Comparison of ENCODE assay signal across 8 cellular contexts in genomic region chr15:63762833-63763232, GRCh38.
DNase-seq lines count a peak whose midpoint lies in the region; ATAC-seq, FAIRE-seq and TF ChIP-seq lines count a peak whose summit lies in the region.
"Not testable (repeated sequence)": the region's sequence is repeated elsewhere in the genome, so short reads cannot be mapped to it uniquely, and the experiment has no call there.

No MANE protein-coding gene starts in this region.

- H3K14ac ChIP-seq in neuronal stem cell (ENCODE audit: low read length) = not testable (repeated sequence)

- not testable (repeated sequence) for H3K9me3 ChIP-seq in CD4-positive, CD25-positive, alpha-beta regulatory T cell (ENCODE audit: control insufficient read depth in 2 of 2, low read length in 2 of 2); GM12878 (replicated peaks; ENCODE audit: control insufficient read depth, insufficient read depth, low read length); iPS-20b (ENCODE audit: insufficient read depth, low read depth, low read length); neuronal stem cell (replicated peaks in 1 of 2; ENCODE audit: control insufficient read depth in 2 of 2, insufficient read depth in 1 of 2, low read depth in 1 of 2, low read length in 2 of 2)

- not testable (repeated sequence) for H2BK5ac ChIP-seq in neuronal stem cell (ENCODE audit: low read length)

- H3K36me3 ChIP-seq in CD4-positive, CD25-positive, alpha-beta regulatory T cell (ENCODE audit: control insufficient read depth, insufficient read depth, low read length) = peaks cover 20% of the 10 kb centered on the region
- H3K36me3 ChIP-seq in GM12878 (ENCODE audit: control insufficient read depth in 2 of 2, insufficient read depth in 2 of 2, low read length in 1 of 2); iPS-20b (ENCODE audit: insufficient read depth, low read depth, low read length); neuronal stem cell (replicated peaks in 1 of 2; ENCODE audit: control insufficient read depth in 2 of 2, insufficient read depth in 2 of 2, low read length in 2 of 2): not testable (repeated sequence)

- H3K4ac ChIP-seq in neuronal stem cell (ENCODE audit: low read length) = not testable (repeated sequence)

- H3K36me3 Mint-ChIP-seq in CD4-positive, CD25-positive, alpha-beta regulatory T cell = peaks cover 19% of the 10 kb centered on the region
- H3K36me3 Mint-ChIP-seq in T-helper 2 cell treated with Interferon-gamma antibody and Interleukin-4, amounts not matched to agents 5 μg/mL and 100 μg/mL, for 36 hours (ENCODE audit: low read depth) = peaks cover 12% of the 10 kb centered on the region
- H3K36me3 Mint-ChIP-seq in activated T-cell treated with anti-CD3 and anti-CD28 coated beads, Interleukin-2, amount 50 U/mL, for 24 hours (ENCODE audit: low read depth) = peaks cover 34% of the 10 kb centered on the region
- peaks cover 42% of the 10 kb centered on the region for H3K36me3 Mint-ChIP-seq in effector memory CD8-positive, alpha-beta T cell (ENCODE audit: insufficient read depth)

- H3K79me2 ChIP-seq in GM12878 (ENCODE audit: control insufficient read depth, insufficient read depth, low read length) = peaks cover 28% of the 10 kb centered on the region

- not testable (repeated sequence) for BruUV-seq in GM12878 (replicated peaks; lab: Mats Ljungman, UMichigan)

- H3K4me1 Mint-ChIP-seq in CD4-positive, CD25-positive, alpha-beta regulatory T cell = peaks cover 27 to 58% (median 47%) of the 10 kb centered on the region in 4 donors
- peaks cover 34% of the 10 kb centered on the region for H3K4me1 Mint-ChIP-seq in T-helper 2 cell treated with Interferon-gamma antibody and Interleukin-4, amounts not matched to agents 5 μg/mL and 100 μg/mL, for 36 hours (ENCODE audit: low read depth)
- peaks cover 49% of the 10 kb centered on the region for H3K4me1 Mint-ChIP-seq in activated T-cell treated with anti-CD3 and anti-CD28 coated beads, Interleukin-2, amount 50 U/mL, for 24 hours (ENCODE audit: low read depth)
- peaks cover 27 to 46% of the 10 kb centered on the region in 2 donors for H3K4me1 Mint-ChIP-seq in effector memory CD8-positive, alpha-beta T cell (ENCODE audit: low read depth in 2 of 2)

- not testable (repeated sequence) for H2BK12ac ChIP-seq in neuronal stem cell (ENCODE audit: low read length)

- not testable (repeated sequence) for H3K9me3 Mint-ChIP-seq in CD4-positive, CD25-positive, alpha-beta regulatory T cell; T-helper 2 cell treated with Interferon-gamma antibody and Interleukin-4, amounts not matched to agents 5 μg/mL and 100 μg/mL, for 36 hours; activated T-cell treated with anti-CD3 and anti-CD28 coated beads, Interleukin-2, amount 50 U/mL, for 24 hours; effector memory CD8-positive, alpha-beta T cell

- not testable (repeated sequence) for H3K18ac ChIP-seq in neuronal stem cell (ENCODE audit: low read length)

- DNase-seq in CD4-positive, CD25-positive, alpha-beta regulatory T cell; HL-60 (ENCODE audit: low read depth in 1 of 2, low spot score in 1 of 2); T-helper 2 cell treated with Interferon-gamma antibody and Interleukin-4, amounts not matched to agents 5 μg/mL and 100 μg/mL, for 36 hours (ENCODE audit: low spot score); activated T-cell treated with anti-CD3 and anti-CD28 coated beads, Interleukin-2, amount 50 U/mL, for 24 hours; GM12878 (ENCODE audit: low read depth, low spot score); effector memory CD8-positive, alpha-beta T cell: not testable (repeated sequence)
- DNase-seq in neuronal stem cell (ENCODE audit: low spot score) = peak; percentile 36

- H4K20me1 ChIP-seq in GM12878 (ENCODE audit: control insufficient read depth, insufficient read depth) = not testable (repeated sequence)

- H2AK5ac ChIP-seq in neuronal stem cell (ENCODE audit: low read depth, low read length) = not testable (repeated sequence)

- H2BK15ac ChIP-seq in neuronal stem cell (ENCODE audit: low read length) = not testable (repeated sequence)

- not testable (repeated sequence) for TF ChIP-seq POLR2A in GM12878 (IDR thresholded peaks at IDR 0.05; ENCODE audit: low read depth, low read length)

- TF ChIP-seq EP300 in GM12878 (IDR thresholded peaks at IDR 0.05; ENCODE audit: borderline replicate concordance in 1 of 2, control insufficient read depth in 1 of 2, low read depth in 2 of 2, low read length in 2 of 2) = not testable (repeated sequence)

- H3K4me1 ChIP-seq in CD4-positive, CD25-positive, alpha-beta regulatory T cell (ENCODE audit: control insufficient read depth, insufficient read depth, low read length, poor library complexity, severe bottlenecking) = peaks cover 25% of the 10 kb centered on the region
- H3K4me1 ChIP-seq in GM12878 (ENCODE audit: control insufficient read depth, insufficient read depth, low read length) = peaks cover 10% of the 10 kb centered on the region; the same call in 1 of the 2 replicates
- peaks cover 48% of the 10 kb centered on the region for H3K4me1 ChIP-seq in iPS-20b (ENCODE audit: insufficient read depth, low read length)
- peaks cover 15 to 33% of the 10 kb centered on the region in 2 donors for H3K4me1 ChIP-seq in neuronal stem cell (ENCODE audit: control insufficient read depth in 2 of 2, insufficient read depth in 1 of 2, low read depth in 1 of 2, low read length in 2 of 2)

- not testable (repeated sequence) for H3K79me1 ChIP-seq in neuronal stem cell (ENCODE audit: low read depth, low read length)

- intact Hi-C loops in GM12878 (cut with micrococcal nuclease; ENCODE audit: unreplicated experiment) = not testable (repeated sequence)

- WGBS in GM12878 (ENCODE audit: insufficient coverage, insufficient replicate concordance, low lambda C conversion rate, missing lambda C conversion rate) = 93% methylated on average over 7 of the region's 7 CpGs
- WGBS in neuronal stem cell (ENCODE audit: extremely low coverage in 2 of 2, insufficient read length in 2 of 2, insufficient replicate concordance in 1 of 2), 2 donors = no CpG with 5 or more reads among the region's 7 CpGs

- TF ChIP-seq CTCF in HL-60 (IDR thresholded peaks at IDR 0.05; ENCODE audit: insufficient read depth, low read length); GM12878 (IDR thresholded peaks at IDR 0.05 in 2 of 3, conservative IDR thresholded peaks at IDR 0.05 in 1 of 3; ENCODE audit: control insufficient read depth in 2 of 3, extremely low read depth in 1 of 3, insufficient read depth in 1 of 3, low read depth in 3 of 3, low read length in 3 of 3): not testable (repeated sequence)

- not testable (repeated sequence) for H4K8ac ChIP-seq in neuronal stem cell (ENCODE audit: low read depth, low read length)

- ATAC-seq in CD4-positive, CD25-positive, alpha-beta regulatory T cell (ENCODE audit: low read depth in 2 of 2); GM12878; effector memory CD8-positive, alpha-beta T cell (replicated peaks): not testable (repeated sequence)

- H3K27me3 Mint-ChIP-seq in CD4-positive, CD25-positive, alpha-beta regulatory T cell; T-helper 2 cell treated with Interferon-gamma antibody and Interleukin-4, amounts not matched to agents 5 μg/mL and 100 μg/mL, for 36 hours (ENCODE audit: low read depth); activated T-cell treated with anti-CD3 and anti-CD28 coated beads, Interleukin-2, amount 50 U/mL, for 24 hours; effector memory CD8-positive, alpha-beta T cell: not testable (repeated sequence)

- not testable (repeated sequence) for H3K4me3 ChIP-seq in CD4-positive, CD25-positive, alpha-beta regulatory T cell (ENCODE audit: low read depth, low read length); HL-60 (replicated peaks; ENCODE audit: insufficient read depth, low read length); GM12878; neuronal stem cell (ENCODE audit: low read length in 2 of 2)
- peak overlapping the region; percentile 4; the same call in 1 of the 2 replicates for H3K4me3 ChIP-seq in iPS-20b (ENCODE audit: low read length)

- FAIRE-seq in GM12878 (lab: Jason Lieb, UNC) = not testable (repeated sequence)

- RAD21 ChIA-PET in GM12878 (lab: Charles Lee; ENCODE audit: unreplicated experiment) = interaction anchor here (2.7 kb wide), 1 partner anchor 10 kb away, joined by 17 read pairs; no protein-coding TSS in a partner anchor

- POLR2A ChIA-PET in GM12878 (lab: Charles Lee) = interaction anchor here (2.5 kb wide), 1 partner anchor 11 kb away, joined by 5 read pairs; no protein-coding TSS in a partner anchor

- CTCF ChIA-PET in GM12878 (lab: Yijun Ruan, JAX) = interaction anchor here (0.5 to 2.2 kb wide), 4 partner anchors 10 to 305 kb away, joined by 3 to 23 read pairs (median 6); no protein-coding TSS in a partner anchor

- not testable (repeated sequence) for H2AFZ ChIP-seq in GM12878 (ENCODE audit: control insufficient read depth, low read depth, low read length); neuronal stem cell (ENCODE audit: low read length)

- SMC1A ChIA-PET in GM12878 (lab: Charles Lee; ENCODE audit: uncharacterized antibody, unreplicated experiment) = interaction anchor here (0.7 to 6.3 kb wide), 6 partner anchors 9 to 133 kb away, joined by 3 to 61 read pairs (median 6); no protein-coding TSS in a partner anchor

- TF ChIP-seq RAD21 in GM12878 (IDR thresholded peaks at IDR 0.05; ENCODE audit: insufficient read depth, low read depth, low read length) = not testable (repeated sequence)

- peak overlapping the region in 2 of 3 donors; percentile 1 to 42 for H3K27ac Mint-ChIP-seq in CD4-positive, CD25-positive, alpha-beta regulatory T cell
- H3K27ac Mint-ChIP-seq in T-helper 2 cell treated with Interferon-gamma antibody and Interleukin-4, amounts not matched to agents 5 μg/mL and 100 μg/mL, for 36 hours = peak overlapping the region; percentile 62
- H3K27ac Mint-ChIP-seq in activated T-cell treated with anti-CD3 and anti-CD28 coated beads, Interleukin-2, amount 50 U/mL, for 24 hours = peak overlapping the region; percentile 16
- peak overlapping the region; percentile 17 to 38 for H3K27ac Mint-ChIP-seq in effector memory CD8-positive, alpha-beta T cell

- not testable (repeated sequence) for H3K4me3 Mint-ChIP-seq in CD4-positive, CD25-positive, alpha-beta regulatory T cell; T-helper 2 cell treated with Interferon-gamma antibody and Interleukin-4, amounts not matched to agents 5 μg/mL and 100 μg/mL, for 36 hours; activated T-cell treated with anti-CD3 and anti-CD28 coated beads, Interleukin-2, amount 50 U/mL, for 24 hours
- H3K4me3 Mint-ChIP-seq in effector memory CD8-positive, alpha-beta T cell = peak overlapping the region in 1 of 2 donors; percentile 44

- in situ Hi-C loops in GM12878 (cut with MboI) = not testable (repeated sequence)

- H3K27ac ChIP-seq in CD4-positive, CD25-positive, alpha-beta regulatory T cell (ENCODE audit: insufficient read depth, low read length, poor library complexity, severe bottlenecking) = not testable (repeated sequence)
- H3K27ac ChIP-seq in HL-60 (replicated peaks) (peak overlapping the region; percentile 41), GM12878 (ENCODE audit: control insufficient read depth, insufficient read depth) (peak overlapping the region; percentile 34; the same call in 1 of the 2 replicates), iPS-20b (ENCODE audit: low read length) (peak overlapping the region; percentile 27), neuronal stem cell (replicated peaks; ENCODE audit: low read length) (peak overlapping the region; percentile 49)

- not testable (repeated sequence) for H3K9ac ChIP-seq in GM12878 (ENCODE audit: control insufficient read depth, insufficient read depth, low read length); neuronal stem cell (ENCODE audit: low read depth, low read length, poor library complexity)
- 0 out of 2 replicates have a peak overlapping the region, but pooled peaks have one; percentile 24 for H3K9ac ChIP-seq in iPS-20b (ENCODE audit: low read depth, low read length)

- not testable (repeated sequence) for H4K91ac ChIP-seq in neuronal stem cell (ENCODE audit: low read depth, low read length, poor library complexity)

- not testable (repeated sequence) for H2BK120ac ChIP-seq in neuronal stem cell (ENCODE audit: low read depth, low read length)

- not testable (repeated sequence) for H3K4me2 ChIP-seq in GM12878 (ENCODE audit: control insufficient read depth, insufficient read depth); neuronal stem cell (ENCODE audit: insufficient read depth, low read length, poor library complexity, severe bottlenecking)

- H3K23ac ChIP-seq in neuronal stem cell (ENCODE audit: low read depth, low read length, poor library complexity) = not testable (repeated sequence)

- not testable (repeated sequence) for H3K27me3 ChIP-seq in CD4-positive, CD25-positive, alpha-beta regulatory T cell (ENCODE audit: control insufficient read depth, insufficient read depth, low read length); HL-60 (ENCODE audit: insufficient read depth, poor library complexity, severe bottlenecking); GM12878 (replicated peaks in 1 of 2; ENCODE audit: control insufficient read depth in 2 of 2, insufficient read depth in 2 of 2, low read length in 1 of 2); iPS-20b (ENCODE audit: insufficient read depth, low read length); neuronal stem cell (ENCODE audit: control insufficient read depth in 3 of 3, insufficient read depth in 3 of 3, low read depth in 1 of 3, low read length in 3 of 3)
